Comparison of ENCODE assay signal across 8 cellular contexts in genomic region chr13:60448907-60449510, GRCh38. TPM values are rescaled to one million over a fixed set of nuclear protein-coding genes. Genes with fewer than 3 reads are reported as not detected.
A peak's percentile ranks its signal among the peaks of the same experiment; 100 is the strongest.
DNase-seq lines count a peak whose midpoint lies in the region; ATAC-seq, FAIRE-seq and TF ChIP-seq lines count a peak whose summit lies in the region.

No MANE protein-coding gene starts in this region.

- H3K4me1 Mint-ChIP-seq in nephron progenitor cell = no peaks in the 10 kb centered on the region

- no peak for FAIRE-seq in GM12892 (lab: Jason Lieb, UNC)

- no peaks in the 10 kb centered on the region for H3K9me3 Mint-ChIP-seq in nephron progenitor cell

- H3K4me1 ChIP-seq in DOHH2 (ENCODE audit: control insufficient read depth, low read length) (no peaks in the 10 kb centered on the region), Peyer's patch (no peaks in the 10 kb centered on the region)

- TF ChIP-seq CTCF in DOHH2 (IDR thresholded peaks at IDR 0.05; ENCODE audit: low read depth, low read length, poor library complexity, severe bottlenecking) (peak; percentile 59), Peyer's patch (IDR thresholded peaks at IDR 0.05) (peak in 5 of 6 experiments; percentile 60 to 75 (median 71)), nephron progenitor cell (IDR thresholded peaks at IDR 0.05) (peak; percentile 82)

- no peaks in the 10 kb centered on the region for H3K9me3 ChIP-seq in DOHH2 (ENCODE audit: control insufficient read depth, insufficient read depth, low read length)
- no peaks in the 10 kb centered on the region for H3K9me3 ChIP-seq in Peyer's patch

- DNase-seq in Peyer's patch (no peak), epidermal melanocyte (ENCODE audit: insufficient read length, low spot score) (peak; percentile 43), nephron progenitor cell (peak; percentile 16), GM12892 (ENCODE audit: insufficient read length) (no peak)

- H3K79me2 ChIP-seq in DOHH2 (ENCODE audit: control insufficient read depth, low read length) = no peaks in the 10 kb centered on the region

- no peaks in the 10 kb centered on the region for H3K36me3 ChIP-seq in DOHH2 (ENCODE audit: control insufficient read depth, low read length)
- H3K36me3 ChIP-seq in Peyer's patch = no peaks in the 10 kb centered on the region

- no peak overlapping the region for H3K4me3 ChIP-seq in DOHH2 (ENCODE audit: low read length)
- H3K4me3 ChIP-seq in Peyer's patch = no peak overlapping the region

- TF ChIP-seq POLR2A in Peyer's patch (IDR thresholded peaks at IDR 0.05) = no peak
- no peak for TF ChIP-seq POLR2A in GM12892 (IDR thresholded peaks at IDR 0.05; ENCODE audit: low read depth, low read length)

- H3F3A ChIP-seq in DOHH2 (ENCODE audit: control insufficient read depth, insufficient read depth) = no peaks in the 10 kb centered on the region; the same call in 1 of the 2 replicates

- H3K27ac ChIP-seq in DOHH2 (ENCODE audit: low read depth, low read length) (no peak overlapping the region), Peyer's patch (no peak overlapping the region)

- ATAC-seq in GM19395 (IDR thresholded peaks at IDR 0.05; ENCODE audit: unreplicated experiment) = peak; percentile 95
- ATAC-seq in HG03521 (IDR thresholded peaks at IDR 0.05; ENCODE audit: unreplicated experiment) = peak; percentile 64
- ATAC-seq in HG03097 (IDR thresholded peaks at IDR 0.05; ENCODE audit: low FRiP score, unreplicated experiment) = no peak

- H3K27me3 ChIP-seq in DOHH2 (ENCODE audit: control insufficient read depth, low read length) = no peaks in the 10 kb centered on the region
- no peaks in the 10 kb centered on the region for H3K27me3 ChIP-seq in Peyer's patch

- no peaks in the 10 kb centered on the region for H3K27me3 Mint-ChIP-seq in nephron progenitor cell (ENCODE audit: low read depth, poor library complexity)

- no peak overlapping the region for H3K4me3 Mint-ChIP-seq in nephron progenitor cell

- peaks cover 6% of the 10 kb centered on the region for H3K36me3 Mint-ChIP-seq in nephron progenitor cell (ENCODE audit: low read depth)

- no peak overlapping the region for H3K4me2 ChIP-seq in DOHH2 (ENCODE audit: low read length)

- H4K20me1 ChIP-seq in DOHH2 (ENCODE audit: control insufficient read depth, insufficient read depth, low read depth, low read length) = no peaks in the 10 kb centered on the region

- no peaks in the 10 kb centered on the region for H3K9me2 ChIP-seq in DOHH2 (replicated peaks; ENCODE audit: control insufficient read depth, low read length)

- H3K27ac Mint-ChIP-seq in nephron progenitor cell = no peak overlapping the region

RNA-seq across cellular contexts. Expression of gene TDRD3, which starts 52.0 kb away (rescaled TPM):
- total RNA-seq in Peyer's patch = 10 to 100 TPM; 18.4 to 29.9 (median 20.9) TPM
- polyA plus RNA-seq in GM12892 (2012; ENCODE audit: missing spikeins) = 16.7 TPM

Comparison
In these comparisons a context has a peak if more than half of its experiments do, and no peak if none do; other contexts are left out.
1. DNase-seq: peak in epidermal melanocyte (single experiment) and nephron progenitor cell (single experiment); none in Peyer's patch (0 of 3) and GM12892 (single experiment).
2. Peak in every context shown above with its lines, with median percentiles within 50 percentile points of each other: CTCF ChIP-seq.